ENCODE assay signal across 1 cellular context in genomic region chr2:831225-831536, GRCh38.
TF ChIP-seq lines count a peak whose summit lies in the region.

No MANE protein-coding gene starts in this region.

TF ChIP-seq in WTC11, 78 proteins besides CTCF, POLR2A, EP300 and RAD21 (continued from another document):
- TF ChIP-seq, protein P1, sequence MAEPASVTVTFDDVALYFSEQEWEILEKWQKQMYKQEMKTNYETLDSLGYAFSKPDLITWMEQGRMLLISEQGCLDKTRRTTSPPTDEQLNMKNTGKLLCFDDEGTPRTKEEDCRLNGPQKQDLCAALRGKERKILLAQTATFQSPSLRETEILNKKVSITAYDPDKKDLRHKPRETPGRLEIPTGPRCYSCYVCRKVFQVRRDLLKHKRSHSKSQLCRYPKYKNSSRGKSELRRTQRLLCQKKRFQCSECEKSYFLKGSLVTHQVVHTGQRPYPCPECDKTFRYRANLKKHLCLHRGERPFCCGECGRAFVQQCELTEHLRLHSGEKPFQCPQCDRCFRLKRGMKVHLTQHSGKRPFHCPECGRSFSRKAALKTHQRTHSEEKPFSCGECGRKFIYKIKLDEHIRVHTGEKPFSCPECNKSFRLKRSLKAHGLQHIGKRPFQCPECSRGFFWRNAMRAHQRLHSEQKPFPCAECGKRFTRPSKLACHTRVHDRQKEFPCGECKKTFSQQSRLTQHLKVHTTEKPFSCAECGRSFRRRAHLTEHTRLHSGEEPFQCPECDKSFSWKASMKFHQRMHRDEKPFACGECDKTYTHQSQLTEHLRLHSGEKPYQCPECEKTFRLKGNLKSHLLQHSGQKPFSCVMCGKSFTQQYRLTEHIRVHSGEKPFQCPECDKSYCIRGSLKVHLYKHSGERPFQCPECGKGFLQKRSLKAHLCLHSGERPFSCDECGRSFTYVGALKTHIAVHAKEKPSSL (CRISPR knock-in tag; conservative IDR thresholded peaks at IDR 0.05): no peak
- TF ChIP-seq PREB (CRISPR knock-in tag; IDR thresholded peaks at IDR 0.05; ENCODE audit: borderline replicate concordance) (no peak), FOXJ3 (CRISPR knock-in tag; IDR thresholded peaks at IDR 0.05; ENCODE audit: borderline replicate concordance) (no peak), ZNF512 (CRISPR knock-in tag; IDR thresholded peaks at IDR 0.05; ENCODE audit: borderline replicate concordance) (no peak), ZNF281 (CRISPR knock-in tag; IDR thresholded peaks at IDR 0.05) (no peak), HMGA2 (CRISPR knock-in tag; IDR thresholded peaks at IDR 0.05) (no peak)
- TF ChIP-seq, protein P2, sequence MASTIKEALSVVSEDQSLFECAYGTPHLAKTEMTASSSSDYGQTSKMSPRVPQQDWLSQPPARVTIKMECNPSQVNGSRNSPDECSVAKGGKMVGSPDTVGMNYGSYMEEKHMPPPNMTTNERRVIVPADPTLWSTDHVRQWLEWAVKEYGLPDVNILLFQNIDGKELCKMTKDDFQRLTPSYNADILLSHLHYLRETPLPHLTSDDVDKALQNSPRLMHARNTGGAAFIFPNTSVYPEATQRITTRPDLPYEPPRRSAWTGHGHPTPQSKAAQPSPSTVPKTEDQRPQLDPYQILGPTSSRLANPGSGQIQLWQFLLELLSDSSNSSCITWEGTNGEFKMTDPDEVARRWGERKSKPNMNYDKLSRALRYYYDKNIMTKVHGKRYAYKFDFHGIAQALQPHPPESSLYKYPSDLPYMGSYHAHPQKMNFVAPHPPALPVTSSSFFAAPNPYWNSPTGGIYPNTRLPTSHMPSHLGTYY (CRISPR knock-in tag; IDR thresholded peaks at IDR 0.05): no peak
